In genomic region chr12:123757555-123757954, GRCh38 we compare ENCODE assay signal across 18 cellular contexts. TPM values are rescaled to one million over a fixed set of nuclear protein-coding genes. Genes with fewer than 3 reads are reported as not detected.
DNase-seq lines count a peak whose midpoint lies in the region; ATAC-seq and TF ChIP-seq lines count a peak whose summit lies in the region.
"Had no signal": no experiment of that assay in that cellular context is flagged by ENCODE, and none has a peak within 500 bp of the region (broad histone marks: within the 10 kb centered on the region; RNA-seq: fewer than 3 reads in every experiment).

No MANE protein-coding gene starts in this region.

- H3K36me3 Mint-ChIP-seq in natural killer cell treated with Interleukin-12 subunit alpha and Interleukin-12 subunit beta and Interleukin-15 and Interleukin-18, amount 100 ng/mL, for 72 hours: peaks cover 7% of the 10 kb centered on the region

- H3K27ac Mint-ChIP-seq in natural killer cell treated with Interleukin-12 subunit alpha and Interleukin-12 subunit beta and Interleukin-15 and Interleukin-18, amount 100 ng/mL, for 72 hours: no peak overlapping the region

- H3K4me3 ChIP-seq in fibroblast of lung (replicated peaks in 1 of 4; ENCODE audit: control extremely low read depth in 1 of 4, insufficient read depth in 1 of 4, low read depth in 3 of 4, low read length in 4 of 4): no peak overlapping the region
- H3K4me3 ChIP-seq: sigmoid colon had no signal

- H3K4me3 Mint-ChIP-seq in natural killer cell treated with Interleukin-12 subunit alpha and Interleukin-12 subunit beta and Interleukin-15 and Interleukin-18, amount 100 ng/mL, for 72 hours: no peak overlapping the region

- no peak overlapping the region for H3K4me2 ChIP-seq in fibroblast of lung (ENCODE audit: extremely low read depth, insufficient read depth, low read length)

- no peaks in the 10 kb centered on the region for H3K27me3 Mint-ChIP-seq in natural killer cell treated with Interleukin-12 subunit alpha and Interleukin-12 subunit beta and Interleukin-15 and Interleukin-18, amount 100 ng/mL, for 72 hours

- peak; percentile 62 for DNase-seq in AG20443 (ENCODE audit: low spot score)
- peak; percentile 5 for DNase-seq in NCI-H226
- DNase-seq in fibroblast of lung (ENCODE audit: low read depth in 2 of 2): peak; percentile 5 to 97
- DNase-seq in posterior vena cava (ENCODE audit: low spot score): peak; percentile 87
- no peak for DNase-seq in OCI-M2 (lab: John Stamatoyannopoulos, UW; ENCODE audit: unreplicated experiment)
- DNase-seq in natural killer cell treated with Interleukin-12 subunit alpha and Interleukin-12 subunit beta and Interleukin-15 and Interleukin-18, amount 100 ng/mL, for 72 hours (ENCODE audit: low spot score): no peak
- no peak for DNase-seq in NCI-H1417 treated with DMSO at 0.1 percent for 48 hours (lab: John Stamatoyannopoulos, UW)
- DNase-seq: amygdala; GDM1; NCI-H1436 treated with DMSO at 0.1 percent for 48 hours; NCI-H345; NK-92 treated with Interleukin-12 subunit alpha and Interleukin-12 subunit beta, amount 100 ng/mL, for 24 hours; occipital lobe; RPMI8226; sigmoid colon; stimulated activated CD4-positive, alpha-beta T cell treated with anti-CD3 and anti-CD28 coated beads, Interleukin-4, amount 100 ng/mL, for 1 hour had no signal

- H3K79me2 ChIP-seq in fibroblast of lung (ENCODE audit: control insufficient read depth, insufficient read depth, low read length): no peaks in the 10 kb centered on the region

- TF ChIP-seq CTCF in fibroblast of lung (conservative IDR thresholded peaks at IDR 0.05 in 1 of 2, IDR thresholded peaks at IDR 0.05 in 1 of 2; ENCODE audit: low read depth in 1 of 2, low read length in 2 of 2): no peak

- H3K9me3 Mint-ChIP-seq in natural killer cell treated with Interleukin-12 subunit alpha and Interleukin-12 subunit beta and Interleukin-15 and Interleukin-18, amount 100 ng/mL, for 72 hours: no peaks in the 10 kb centered on the region

- intact Hi-C loops in posterior vena cava (cut with DNase I): no loop called here

- H3K36me3 ChIP-seq in fibroblast of lung (ENCODE audit: control insufficient read depth, insufficient read depth, low read length): no peaks in the 10 kb centered on the region

- no peak overlapping the region for H2AFZ ChIP-seq in fibroblast of lung (ENCODE audit: low read length)

- H4K20me1 ChIP-seq in fibroblast of lung (ENCODE audit: control insufficient read depth, extremely low read depth, insufficient read depth, low read length): no peaks in the 10 kb centered on the region

- no peaks in the 10 kb centered on the region for H3K9me3 ChIP-seq in fibroblast of lung (ENCODE audit: control insufficient read depth, insufficient read depth, low read depth, low read length)
- H3K9me3 ChIP-seq: sigmoid colon had no signal

- ATAC-seq in HG02885 (IDR thresholded peaks at IDR 0.05; ENCODE audit: poor library complexity, unreplicated experiment): no peak
- ATAC-seq in natural killer cell treated with Interleukin-12 subunit alpha and Interleukin-12 subunit beta and Interleukin-15 and Interleukin-18, amount 100 ng/mL, for 72 hours: no peak
- ATAC-seq: left lobe of liver had no signal

- peaks cover 2% of the 10 kb centered on the region for H3K4me1 ChIP-seq in fibroblast of lung (ENCODE audit: control insufficient read depth, extremely low read depth, insufficient read depth, low read length)

- H3K27ac ChIP-seq in fibroblast of lung (ENCODE audit: insufficient read depth, low read length): no peak overlapping the region
- H3K27ac ChIP-seq: sigmoid colon had no signal

- peaks cover 2 to 9% of the 10 kb centered on the region in 2 donors for H3K4me1 Mint-ChIP-seq in natural killer cell treated with Interleukin-12 subunit alpha and Interleukin-12 subunit beta and Interleukin-15 and Interleukin-18, amount 100 ng/mL, for 72 hours (ENCODE audit: low read depth in 2 of 2)

- H3K9ac ChIP-seq in fibroblast of lung (ENCODE audit: insufficient read depth, low read length): no peak overlapping the region

- no peaks in the 10 kb centered on the region for H3K27me3 ChIP-seq in fibroblast of lung (ENCODE audit: control insufficient read depth, insufficient read depth, low read length)

RNA-seq across cellular contexts. Expression of gene DNAH10, which starts 4.5 kb away (rescaled TPM):
- 0.26 and 0.33 TPM in 2 replicates for total RNA-seq in fibroblast of lung
- 0.06 and 0.12 TPM in 2 replicates for polyA plus RNA-seq in fibroblast of lung
- 0.06 and 0.26 TPM in 2 replicates for polyA plus RNA-seq in fibroblast of lung (2012)
- 1.3 and 2.2 TPM in 2 replicates for polyA minus RNA-seq in fibroblast of lung (ENCODE audit: low replicate concordance)
- total RNA-seq in posterior vena cava: not detected
- total RNA-seq in natural killer cell treated with Interleukin-12 subunit alpha and Interleukin-12 subunit beta and Interleukin-15 and Interleukin-18, amount 100 ng/mL, for 72 hours: under 1 TPM; 0.29 to 0.36 TPM

RNA-seq across cellular contexts. Expression of gene ATP6V0A2, which starts 45.4 kb away (rescaled TPM):
- 16.3 and 22.1 TPM in 2 replicates for total RNA-seq in fibroblast of lung
- 21.7 and 25.3 TPM in 2 replicates for polyA plus RNA-seq in fibroblast of lung
- 12.5 and 14.3 TPM in 2 replicates for polyA plus RNA-seq in fibroblast of lung (2012)
- polyA minus RNA-seq in fibroblast of lung (ENCODE audit: low replicate concordance): 37.0 and 49.7 TPM in 2 replicates
- 10 to 100 TPM; 20.2 to 20.7 TPM for total RNA-seq in posterior vena cava
- 10 to 100 TPM; 37.5 to 92.9 TPM for total RNA-seq in natural killer cell treated with Interleukin-12 subunit alpha and Interleukin-12 subunit beta and Interleukin-15 and Interleukin-18, amount 100 ng/mL, for 72 hours

Comparison
In these comparisons a context has a peak if more than half of its experiments do, and no peak if none do; other contexts are left out.
1. DNase-seq: peak in AG20443 (single experiment), NCI-H226 (single experiment), fibroblast of lung (2 of 2) and posterior vena cava (single experiment); none in OCI-M2 (single experiment), natural killer cell treated with Interleukin-12 subunit alpha and Interleukin-12 subunit beta and Interleukin-15 and Interleukin-18, amount 100 ng/mL, for 72 hours (single experiment) and NCI-H1417 treated with DMSO at 0.1 percent for 48 hours (single experiment).